ENCODE assay signal across 13 cellular contexts in the genomic region with DNA sequence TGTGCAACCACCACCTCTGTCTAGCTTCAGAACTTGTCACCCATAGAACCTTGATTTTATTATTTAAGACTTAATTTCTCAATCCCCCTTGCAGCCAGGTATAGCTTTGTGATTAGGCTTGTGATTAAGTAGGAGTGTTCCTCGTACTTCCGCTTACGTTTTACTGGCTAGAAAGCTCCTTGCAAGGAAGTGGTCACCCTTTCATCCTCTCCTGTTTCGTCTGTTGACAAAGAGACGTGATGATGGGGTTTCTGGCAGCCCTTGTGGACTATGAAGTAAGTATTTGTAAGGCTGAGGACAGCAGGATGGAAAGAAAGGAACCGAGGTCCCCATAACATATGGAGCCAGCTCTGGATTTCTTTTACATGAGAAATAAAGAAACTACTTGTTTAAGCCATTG.
A peak's percentile ranks its signal among the peaks of the same experiment; 100 is the strongest.
DNase-seq lines count a peak whose midpoint lies in the region; TF ChIP-seq lines count a peak whose summit lies in the region.
"Had no signal": no experiment of that assay in that cellular context is flagged by ENCODE, and none has a peak within 500 bp of the region (broad histone marks: within the 10 kb centered on the region; RNA-seq: fewer than 3 reads in every experiment).

No MANE protein-coding gene starts in this region.

- CTCF ChIA-PET in CD4-positive, alpha-beta memory T cell (lab: Charles Lee; ENCODE audit: partially characterized antibody) = interaction anchor here (0.7 to 1.7 kb wide), 9 partner anchors 10 to 153 kb away, joined by 3 to 6 read pairs (median 3); no protein-coding TSS in a partner anchor
- CTCF ChIA-PET in activated CD4-positive, alpha-beta T cell treated with anti-CD3 and anti-CD28 coated beads, Interleukin-2, amount 10 ng/mL, durations not matched to agents 7 days and 5 days (lab: Charles Lee) = interaction anchor here (0.6 to 3.9 kb wide), 9 partner anchors 10 to 416 kb away, joined by 3 to 34 read pairs (median 3); a partner anchor contains a TSS
- CTCF ChIA-PET in mammary epithelial cell (lab: Charles Lee; ENCODE audit: low non-redundant PET) = no interaction called here

- in situ Hi-C loops in mammary epithelial cell (cut with MboI; ENCODE audit: low sequenced_read_pairs in 2 of 2) (no loop called here), GM23248 (cut with MboI) (no loop called here)

- TF ChIP-seq CTCF in mammary epithelial cell (conservative IDR thresholded peaks at IDR 0.05 in 1 of 2, IDR thresholded peaks at IDR 0.05 in 1 of 2; ENCODE audit: extremely low read depth in 1 of 2, insufficient read depth in 1 of 2, low read depth in 1 of 2, low read length in 2 of 2) = no peak
- TF ChIP-seq CTCF in osteoblast (IDR thresholded peaks at IDR 0.05; ENCODE audit: extremely low read depth, low read depth, low read length) = no peak

- H2AFZ ChIP-seq in mammary epithelial cell (ENCODE audit: low read depth, low read length) (no peak overlapping the region), GM23248 (no peak overlapping the region), osteoblast (ENCODE audit: low read length) (no peak overlapping the region)

- H3K36me3 Mint-ChIP-seq in CD4-positive, alpha-beta memory T cell = no peaks in the 10 kb centered on the region
- H3K36me3 Mint-ChIP-seq in activated CD4-positive, alpha-beta T cell treated with anti-CD3 and anti-CD28 coated beads, Interleukin-2, amount 10 ng/mL, durations not matched to agents 7 days and 5 days (ENCODE audit: low read depth) = no peaks in the 10 kb centered on the region

- H3K9me2 ChIP-seq in GM23248 (ENCODE audit: insufficient read depth) = no peaks in the 10 kb centered on the region

- H3K79me2 ChIP-seq in mammary epithelial cell (ENCODE audit: insufficient read depth, low read length) (no peaks in the 10 kb centered on the region), GM23248 (ENCODE audit: insufficient read depth) (no peaks in the 10 kb centered on the region), osteoblast (ENCODE audit: insufficient read depth, low read length) (no peaks in the 10 kb centered on the region)

- H3K9ac ChIP-seq in mammary epithelial cell (ENCODE audit: insufficient read depth, low read length) = no peak overlapping the region
- H3K9ac ChIP-seq in GM23248 = no peak overlapping the region
- H3K9ac ChIP-seq: KMS-11 had no signal

- 68% methylated on average over 6 of the region's 6 CpGs for WGBS in mammary epithelial cell (ENCODE audit: low coverage, missing lambda C conversion rate)
- WGBS in GM23248 (ENCODE audit: low coverage in 1 of 2, low lambda C conversion rate in 2 of 2, missing lambda C conversion rate in 2 of 2), 2 experiments = 75 to 76% methylated on average over 6 of the region's 6 CpGs

- intact Hi-C loops in CD4-positive, alpha-beta memory T cell (cut with micrococcal nuclease) = loop anchor here (1.0 to 2.0 kb wide), 2 partner anchors 32 to 88 kb away; no protein-coding TSS in a partner anchor
- intact Hi-C loops in mammary epithelial cell (cut with micrococcal nuclease) = no loop called here

- peaks cover 30% of the 10 kb centered on the region for H3K4me1 ChIP-seq in CD4-positive, alpha-beta memory T cell (ENCODE audit: insufficient read depth, low read length)
- peaks cover 17% of the 10 kb centered on the region for H3K4me1 ChIP-seq in effector memory CD4-positive, alpha-beta T cell (ENCODE audit: control insufficient read depth, insufficient read depth, low read length, poor library complexity, severe bottlenecking)
- H3K4me1 ChIP-seq in mammary epithelial cell (ENCODE audit: insufficient read depth, low read length) (no peaks in the 10 kb centered on the region), GM23248 (ENCODE audit: insufficient read depth) (no peaks in the 10 kb centered on the region), osteoblast (ENCODE audit: insufficient read depth, low read length) (no peaks in the 10 kb centered on the region)

- H3K4me1 Mint-ChIP-seq in CD4-positive, alpha-beta memory T cell = peaks cover 22 to 49% (median 34%) of the 10 kb centered on the region in 4 donors
- H3K4me1 Mint-ChIP-seq in activated CD4-positive, alpha-beta T cell treated with anti-CD3 and anti-CD28 coated beads, Interleukin-2, amount 10 ng/mL, durations not matched to agents 7 days and 5 days = peaks cover 46% of the 10 kb centered on the region

- peak overlapping the region in 7 of 8 donors; percentile 39 to 78 (median 67) for H3K4me3 Mint-ChIP-seq in CD4-positive, alpha-beta memory T cell
- H3K4me3 Mint-ChIP-seq in activated CD4-positive, alpha-beta T cell treated with anti-CD3 and anti-CD28 coated beads, Interleukin-2, amount 10 ng/mL, durations not matched to agents 7 days and 5 days = peak overlapping the region; percentile 30

- no TSS peak for BruUV-seq in mammary epithelial cell (replicated peaks; lab: Mats Ljungman, UMichigan)

- H3K9me3 ChIP-seq in CD4-positive, alpha-beta memory T cell (ENCODE audit: control insufficient read depth in 1 of 2, low read length in 2 of 2) = no peaks in the 10 kb centered on the region
- H3K9me3 ChIP-seq in effector memory CD4-positive, alpha-beta T cell (ENCODE audit: control insufficient read depth, low read length) = no peaks in the 10 kb centered on the region
- H3K9me3 ChIP-seq in mammary epithelial cell (replicated peaks; ENCODE audit: insufficient read depth, low read length) = no peaks in the 10 kb centered on the region
- no peaks in the 10 kb centered on the region for H3K9me3 ChIP-seq in GM23248 (ENCODE audit: low read depth)
- H3K9me3 ChIP-seq in osteoblast (ENCODE audit: low read depth, low read length) = no peaks in the 10 kb centered on the region

- DNase-seq in CD4-positive, alpha-beta memory T cell = peak; percentile 65 to 81 (median 69)
- peak; percentile 92 for DNase-seq in Jurkat, Clone E6-1 (ENCODE audit: low read depth, low spot score)
- DNase-seq in activated CD4-positive, alpha-beta T cell treated with anti-CD3 and anti-CD28 coated beads, Interleukin-2, amount 10 ng/mL, durations not matched to agents 7 days and 5 days = peak; percentile 71
- peak in 2 of 3 donors; percentile 9 to 17 for DNase-seq in effector memory CD4-positive, alpha-beta T cell
- DNase-seq in mammary epithelial cell = no peak
- no peak for DNase-seq in GM23248
- DNase-seq in osteoblast (ENCODE audit: insufficient read length, low spot score, missing footprints) = no peak
- DNase-seq: caudate nucleus, kidney, NCI-H1694, NCI-H524 treated with DMSO at 0.1 percent for 48 hours had no signal

- H3K27ac Mint-ChIP-seq in CD4-positive, alpha-beta memory T cell = peak overlapping the region; percentile 72 to 93 (median 79)
- H3K27ac Mint-ChIP-seq in activated CD4-positive, alpha-beta T cell treated with anti-CD3 and anti-CD28 coated beads, Interleukin-2, amount 10 ng/mL, durations not matched to agents 7 days and 5 days = peak overlapping the region; percentile 88

- no peaks in the 10 kb centered on the region for H3K9me3 Mint-ChIP-seq in CD4-positive, alpha-beta memory T cell
- peaks cover 18% of the 10 kb centered on the region for H3K9me3 Mint-ChIP-seq in activated CD4-positive, alpha-beta T cell treated with anti-CD3 and anti-CD28 coated beads, Interleukin-2, amount 10 ng/mL, durations not matched to agents 7 days and 5 days

- no peak overlapping the region for H3K27ac ChIP-seq in CD4-positive, alpha-beta memory T cell (ENCODE audit: low read depth, low read length)
- no peak overlapping the region for H3K27ac ChIP-seq in effector memory CD4-positive, alpha-beta T cell (ENCODE audit: insufficient read depth, low read length, poor library complexity, severe bottlenecking)
- H3K27ac ChIP-seq in mammary epithelial cell (ENCODE audit: insufficient read depth, low read depth, low read length) (no peak overlapping the region), GM23248 (no peak overlapping the region), osteoblast (ENCODE audit: low read depth, low read length) (no peak overlapping the region)
- H3K27ac ChIP-seq: C4-2B, KMS-11 had no signal

- no peaks in the 10 kb centered on the region for H3F3A ChIP-seq in GM23248 (ENCODE audit: insufficient read depth)

- no peak overlapping the region for H3K4me2 ChIP-seq in mammary epithelial cell (ENCODE audit: insufficient read depth, low read depth, low read length)
- no peak overlapping the region for H3K4me2 ChIP-seq in GM23248 (ENCODE audit: unreplicated experiment)
- no peak overlapping the region for H3K4me2 ChIP-seq in osteoblast (ENCODE audit: insufficient read depth, low read length)
- H3K4me2 ChIP-seq: KMS-11 had no signal

- H4K20me1 ChIP-seq in mammary epithelial cell (ENCODE audit: insufficient read depth, low read length) = no peaks in the 10 kb centered on the region
- H4K20me1 ChIP-seq in GM23248 (ENCODE audit: insufficient read depth) = no peaks in the 10 kb centered on the region
- no peaks in the 10 kb centered on the region for H4K20me1 ChIP-seq in osteoblast (ENCODE audit: insufficient read depth, low read length)

- no peaks in the 10 kb centered on the region for H3K27me3 ChIP-seq in CD4-positive, alpha-beta memory T cell (ENCODE audit: insufficient read depth, low read length)
- no peaks in the 10 kb centered on the region for H3K27me3 ChIP-seq in effector memory CD4-positive, alpha-beta T cell (replicated peaks; ENCODE audit: control insufficient read depth, insufficient read depth, low read length, poor library complexity, severe bottlenecking)
- H3K27me3 ChIP-seq in mammary epithelial cell (ENCODE audit: insufficient read depth, low read length) = peaks cover 4% of the 10 kb centered on the region
- H3K27me3 ChIP-seq in GM23248 (replicated peaks; ENCODE audit: insufficient read depth) = peaks cover 23% of the 10 kb centered on the region
- peaks cover 20% of the 10 kb centered on the region for H3K27me3 ChIP-seq in osteoblast (ENCODE audit: insufficient read depth, low read length)

- H3K36me3 ChIP-seq in CD4-positive, alpha-beta memory T cell (ENCODE audit: insufficient read depth, low read length) = no peaks in the 10 kb centered on the region
- no peaks in the 10 kb centered on the region for H3K36me3 ChIP-seq in effector memory CD4-positive, alpha-beta T cell (ENCODE audit: control insufficient read depth, insufficient read depth, low read length)
- H3K36me3 ChIP-seq in mammary epithelial cell (ENCODE audit: insufficient read depth, low read length) (no peaks in the 10 kb centered on the region), GM23248 (ENCODE audit: low read depth) (no peaks in the 10 kb centered on the region), osteoblast (ENCODE audit: insufficient read depth, low read length) (no peaks in the 10 kb centered on the region)

- no peaks in the 10 kb centered on the region for H3K27me3 Mint-ChIP-seq in CD4-positive, alpha-beta memory T cell
- no peaks in the 10 kb centered on the region for H3K27me3 Mint-ChIP-seq in activated CD4-positive, alpha-beta T cell treated with anti-CD3 and anti-CD28 coated beads, Interleukin-2, amount 10 ng/mL, durations not matched to agents 7 days and 5 days

- dilution Hi-C loops in mammary epithelial cell (cut with HindIII; ENCODE audit: low sequenced_read_pairs) = no loop called here

- H3K4me3 ChIP-seq in CD4-positive, alpha-beta memory T cell (ENCODE audit: low read length in 2 of 2) = no peak overlapping the region
- H3K4me3 ChIP-seq in Jurkat, Clone E6-1 (ENCODE audit: low read length) = peak overlapping the region; percentile 21
- H3K4me3 ChIP-seq in effector memory CD4-positive, alpha-beta T cell (ENCODE audit: insufficient read depth, low read depth, low read length, poor library complexity, severe bottlenecking) = peak overlapping the region; percentile 3
- no peak overlapping the region for H3K4me3 ChIP-seq in mammary epithelial cell (replicated peaks in 1 of 3; ENCODE audit: insufficient read depth in 1 of 3, low read depth in 2 of 3, low read length in 3 of 3)
- H3K4me3 ChIP-seq in GM23248 = no peak overlapping the region
- H3K4me3 ChIP-seq in osteoblast (ENCODE audit: insufficient read depth, low read length) = no peak overlapping the region

- POLR2A ChIA-PET in CD4-positive, alpha-beta memory T cell (lab: Charles Lee; ENCODE audit: partially characterized antibody) = interaction anchor here (0.9 to 4.7 kb wide), 10 partner anchors 10 to 496 kb away, joined by 3 to 50 read pairs (median 4); a partner anchor contains a TSS
- POLR2A ChIA-PET in activated CD4-positive, alpha-beta T cell treated with anti-CD3 and anti-CD28 coated beads, Interleukin-2, amount 10 ng/mL, durations not matched to agents 7 days and 5 days (lab: Charles Lee) = interaction anchor here (0.7 to 0.8 kb wide), 2 partner anchors 13 to 26 kb away, joined by 3 to 4 read pairs; no protein-coding TSS in a partner anchor

Comparison
In these comparisons a context has a peak if more than half of its experiments do, and no peak if none do; other contexts are left out.
1. DNase-seq: peak in CD4-positive, alpha-beta memory T cell (5 of 5), Jurkat, Clone E6-1 (single experiment), activated CD4-positive, alpha-beta T cell treated with anti-CD3 and anti-CD28 coated beads, Interleukin-2, amount 10 ng/mL, durations not matched to agents 7 days and 5 days (single experiment) and effector memory CD4-positive, alpha-beta T cell (2 of 3); none in mammary epithelial cell (single experiment), GM23248 (single experiment) and osteoblast (single experiment).
2. H3K4me3 ChIP-seq: peak in Jurkat, Clone E6-1 (single experiment) and effector memory CD4-positive, alpha-beta T cell (single experiment); none in CD4-positive, alpha-beta memory T cell (0 of 2), mammary epithelial cell (0 of 3), GM23248 (single experiment) and osteoblast (single experiment).